23 cellular contexts compared by ENCODE assay signal in the genomic region with DNA sequence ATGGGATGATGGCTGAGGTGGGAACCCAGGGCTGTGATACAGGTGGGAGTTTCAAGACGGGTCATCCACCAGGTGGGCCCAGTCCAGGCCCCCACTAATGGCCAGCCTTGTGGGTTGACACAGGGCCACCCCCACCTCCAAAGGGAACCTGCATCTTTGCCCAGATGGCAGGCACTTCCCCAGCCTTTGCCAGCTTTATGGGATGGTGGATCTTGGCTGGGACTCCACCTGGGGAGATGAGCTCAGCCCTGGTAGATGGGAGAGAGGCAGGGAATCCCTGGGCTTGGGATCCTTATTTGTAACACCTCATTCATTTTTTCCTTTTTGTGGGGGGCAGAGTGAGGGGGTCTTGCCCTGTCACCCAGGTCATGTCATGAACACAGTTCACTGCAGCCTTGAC. TPM values are rescaled to one million over a fixed set of nuclear protein-coding genes. Genes with fewer than 3 reads are reported as not detected.
A peak's percentile ranks its signal among the peaks of the same experiment; 100 is the strongest.
DNase-seq lines count a peak whose midpoint lies in the region; ATAC-seq, FAIRE-seq and TF ChIP-seq lines count a peak whose summit lies in the region.
"Had no signal": no experiment of that assay in that cellular context is flagged by ENCODE, and none has a peak within 500 bp of the region (broad histone marks: within the 10 kb centered on the region; RNA-seq: fewer than 3 reads in every experiment).

No MANE protein-coding gene starts in this region.

- RAD21 ChIA-PET in GM12878 (lab: Charles Lee; ENCODE audit: unreplicated experiment), result interaction anchor here (1.4 to 13.7 kb wide), 7 partner anchors 8 to 41 kb away, joined by 3 to 196 read pairs (median 76); a partner anchor contains a TSS

- FAIRE-seq in GM12878 (lab: Jason Lieb, UNC), result no peak
- FAIRE-seq: small intestine had no signal

- H4K20me1 ChIP-seq in SU-DHL-6 (ENCODE audit: low read depth, low read length), result no peaks in the 10 kb centered on the region
- no peaks in the 10 kb centered on the region for H4K20me1 ChIP-seq in GM12878 (ENCODE audit: control insufficient read depth, insufficient read depth)

- intact Hi-C loops in left ventricle myocardium inferior (cut with micrococcal nuclease), result no loop called here
- intact Hi-C loops in heart left ventricle (cut with DNase I), result no loop called here
- intact Hi-C loops in GM12878 (cut with micrococcal nuclease; ENCODE audit: unreplicated experiment), result no loop called here
- intact Hi-C loops in tibial artery (cut with DNase I; ENCODE audit: low total_unique reads), result no loop called here
- intact Hi-C loops in left ventricle myocardium superior (cut with micrococcal nuclease), result no loop called here

- H3K4me2 ChIP-seq in SU-DHL-6 (ENCODE audit: low read depth, low read length, poor library complexity, severe bottlenecking) (no peak overlapping the region), GM12878 (ENCODE audit: control insufficient read depth, insufficient read depth) (no peak overlapping the region)

- H3K27ac ChIP-seq in left ventricle myocardium inferior (replicated peaks), result peak overlapping the region; percentile 23
- H3K27ac ChIP-seq in heart left ventricle, result no peak overlapping the region
- H3K27ac ChIP-seq in SU-DHL-6 (ENCODE audit: low read depth, low read length), result peak overlapping the region; percentile 19; the same call in 1 of the 2 replicates
- H3K27ac ChIP-seq in GM12878 (ENCODE audit: control insufficient read depth, insufficient read depth), result peak overlapping the region; percentile 6; the same call in 1 of the 2 replicates
- peak overlapping the region; percentile 31 to 39 for H3K27ac ChIP-seq in tibial artery
- H3K27ac ChIP-seq: C4-2B, thoracic aorta, vagina had no signal

- no peak for TF ChIP-seq RAD21 in GM12878 (IDR thresholded peaks at IDR 0.05; ENCODE audit: insufficient read depth, low read depth, low read length)

- peaks cover 85% of the 10 kb centered on the region for H3K4me1 ChIP-seq in left ventricle myocardium inferior
- peaks cover 0 to 71% (median 48%) of the 10 kb centered on the region in 12 donors for H3K4me1 ChIP-seq in heart left ventricle
- H3K4me1 ChIP-seq in GM12878 (ENCODE audit: control insufficient read depth, insufficient read depth, low read length), result peaks cover 84% of the 10 kb centered on the region
- H3K4me1 ChIP-seq in tibial artery, result peaks cover 8 to 100% (median 88%) of the 10 kb centered on the region in 4 donors

- H3K9me2 ChIP-seq in SU-DHL-6 (replicated peaks; ENCODE audit: insufficient read depth, low read length), result no peaks in the 10 kb centered on the region

- no peak for TF ChIP-seq CTCF in left ventricle myocardium inferior (IDR thresholded peaks at IDR 0.05; ENCODE audit: borderline replicate concordance)
- no peak for TF ChIP-seq CTCF in heart left ventricle (IDR thresholded peaks at IDR 0.05)
- no peak for TF ChIP-seq CTCF in SU-DHL-6 (IDR thresholded peaks at IDR 0.05; ENCODE audit: insufficient read depth, low read length, poor library complexity, severe bottlenecking)
- no peak for TF ChIP-seq CTCF in GM12878 (IDR thresholded peaks at IDR 0.05 in 2 of 3, conservative IDR thresholded peaks at IDR 0.05 in 1 of 3; ENCODE audit: control insufficient read depth in 2 of 3, extremely low read depth in 1 of 3, insufficient read depth in 1 of 3, low read depth in 3 of 3, low read length in 3 of 3)
- TF ChIP-seq CTCF in tibial artery (IDR thresholded peaks at IDR 0.05), result no peak

- CTCF ChIA-PET in GM12878 (lab: Yijun Ruan, JAX), result interaction anchor here (0.9 to 9.3 kb wide), 5 partner anchors 12 to 41 kb away, joined by 3 to 88 read pairs (median 38); no protein-coding TSS in a partner anchor

- no peaks in the 10 kb centered on the region for H3K79me2 ChIP-seq in SU-DHL-6 (ENCODE audit: insufficient read depth, low read length)
- peaks cover 3% of the 10 kb centered on the region for H3K79me2 ChIP-seq in GM12878 (ENCODE audit: control insufficient read depth, insufficient read depth, low read length)

- SMC1A ChIA-PET in GM12878 (lab: Charles Lee; ENCODE audit: uncharacterized antibody, unreplicated experiment), result interaction anchor here (1.3 to 11.3 kb wide), 8 partner anchors 12 to 39 kb away, joined by 4 to 160 read pairs (median 10); no protein-coding TSS in a partner anchor

- H3K27me3 ChIP-seq in left ventricle myocardium inferior (ENCODE audit: low read depth) (no peaks in the 10 kb centered on the region), heart left ventricle (no peaks in the 10 kb centered on the region), SU-DHL-6 (ENCODE audit: low read length) (no peaks in the 10 kb centered on the region), GM12878 (replicated peaks in 1 of 2; ENCODE audit: control insufficient read depth in 2 of 2, insufficient read depth in 2 of 2, low read length in 1 of 2) (no peaks in the 10 kb centered on the region), tibial artery (no peaks in the 10 kb centered on the region)
- H3K27me3 ChIP-seq: vagina had no signal

- WGBS in heart left ventricle, 4 donors, result 71 to 100% (median 99%) methylated on average over 1 of the region's 1 CpG
- 0% methylated on average over 1 of the region's 1 CpG for WGBS in GM12878 (ENCODE audit: insufficient coverage, insufficient replicate concordance, low lambda C conversion rate, missing lambda C conversion rate)

- peaks cover 9% of the 10 kb centered on the region; the same call in 1 of the 2 replicates for H3F3A ChIP-seq in SU-DHL-6 (ENCODE audit: insufficient read depth)

- TF ChIP-seq POLR2A in heart left ventricle (IDR thresholded peaks at IDR 0.05), result no peak
- no peak for TF ChIP-seq POLR2A in GM12878 (IDR thresholded peaks at IDR 0.05; ENCODE audit: low read depth, low read length)

- no peak for DNase-seq in left ventricle myocardium inferior
- no peak for DNase-seq in heart left ventricle
- DNase-seq in GM12878 (ENCODE audit: low read depth, low spot score), result no peak
- no peak for DNase-seq in tibial artery
- DNase-seq in left ventricle myocardium superior, result no peak
- no peak for DNase-seq in retina
- DNase-seq: DMS153; effector CD4-positive, alpha-beta T cell; foreskin fibroblast; GDM1; IMR-90; naive thymus-derived CD8-positive, alpha-beta T cell; NCI-H1092 treated with DMSO at 0.1 percent for 48 hours; NCI-H2029; NCI-H774; OCI-M1; small intestine had no signal

- no TSS peak for BruUV-seq in GM12878 (replicated peaks; lab: Mats Ljungman, UMichigan)

- no peak for ATAC-seq in heart left ventricle
- no peak for ATAC-seq in GM12878
- ATAC-seq in HG03135 (IDR thresholded peaks at IDR 0.05; ENCODE audit: unreplicated experiment), result no peak
- ATAC-seq in left ventricle myocardium superior, result no peak
- ATAC-seq: activated CD4-positive, CD25-positive, alpha-beta regulatory T cell treated with anti-CD3 and anti-CD28 coated beads, Interleukin-2, amount 50 U/mL, for 24 hours; naive thymus-derived CD8-positive, alpha-beta T cell had no signal

- POLR2A ChIA-PET in GM12878 (lab: Charles Lee), result interaction anchor here (0.8 to 21.2 kb wide), 5 partner anchors 8 to 31 kb away, joined by 3 to 434 read pairs (median 10); a partner anchor contains a TSS

- H2AFZ ChIP-seq in SU-DHL-6 (ENCODE audit: low read depth, low read length, severe bottlenecking) (no peak overlapping the region), GM12878 (ENCODE audit: control insufficient read depth, low read depth, low read length) (no peak overlapping the region)

- TF ChIP-seq EP300 in GM12878 (IDR thresholded peaks at IDR 0.05; ENCODE audit: borderline replicate concordance in 1 of 2, control insufficient read depth in 1 of 2, low read depth in 2 of 2, low read length in 2 of 2), result no peak

- in situ Hi-C loops in GM12878 (cut with MboI), result loop anchor here (25.0 kb wide), 1 partner anchor 1237 kb away; a partner anchor contains a TSS

- no peaks in the 10 kb centered on the region for H3K9me3 ChIP-seq in left ventricle myocardium inferior (replicated peaks)
- H3K9me3 ChIP-seq in heart left ventricle, result no peaks in the 10 kb centered on the region
- no peaks in the 10 kb centered on the region for H3K9me3 ChIP-seq in SU-DHL-6 (ENCODE audit: insufficient read depth, low read length)
- no peaks in the 10 kb centered on the region for H3K9me3 ChIP-seq in GM12878 (replicated peaks; ENCODE audit: control insufficient read depth, insufficient read depth, low read length)
- no peaks in the 10 kb centered on the region for H3K9me3 ChIP-seq in tibial artery
- H3K9me3 ChIP-seq: thoracic aorta, vagina had no signal

- H3K4me3 ChIP-seq in left ventricle myocardium inferior (no peak overlapping the region), heart left ventricle (no peak overlapping the region), SU-DHL-6 (ENCODE audit: insufficient read depth, low read length, poor library complexity, severe bottlenecking) (no peak overlapping the region), GM12878 (no peak overlapping the region), tibial artery (no peak overlapping the region)
- H3K4me3 ChIP-seq: thoracic aorta, vagina had no signal

- H3K9ac ChIP-seq in SU-DHL-6 (ENCODE audit: low read length) (no peak overlapping the region), GM12878 (ENCODE audit: control insufficient read depth, insufficient read depth, low read length) (no peak overlapping the region)

- H3K36me3 ChIP-seq in left ventricle myocardium inferior, result no peaks in the 10 kb centered on the region
- H3K36me3 ChIP-seq in heart left ventricle, result no peaks in the 10 kb centered on the region
- no peaks in the 10 kb centered on the region for H3K36me3 ChIP-seq in SU-DHL-6 (ENCODE audit: low read length)
- H3K36me3 ChIP-seq in GM12878 (ENCODE audit: control insufficient read depth in 2 of 2, insufficient read depth in 2 of 2, low read length in 1 of 2), result peaks cover 16 to 33% of the 10 kb centered on the region in 2 experiments; a peak in 3 of 4 replicates
- H3K36me3 ChIP-seq in tibial artery, result peaks cover 0 to 12% (median 0%) of the 10 kb centered on the region in 3 donors
- H3K36me3 ChIP-seq: thoracic aorta, vagina had no signal

RNA-seq across cellular contexts. Expression of a gene that starts 33.4 kb away (rescaled TPM):
- 49.6 TPM for total RNA-seq in left ventricle myocardium inferior
- total RNA-seq in heart left ventricle, result 10 to 100 TPM; 20.1 to 76.2 (median 37.3) TPM
- 10 to 100 TPM; 25.2 to 48.6 TPM for polyA plus RNA-seq in heart left ventricle
- total RNA-seq in GM12878 (2013; cell fraction: nucleolus; rRNA removed), result 202 and 214 TPM in 2 replicates
- 60.0 and 69.4 TPM in 2 replicates for total RNA-seq in GM12878 (2014; rRNA removed)
- 65.0 and 66.4 TPM in 2 replicates for total RNA-seq in GM12878 (2014; rRNA removed; fragmentation: Illumina TruSeq; extraction: Trizol)
- 166 and 178 TPM in 2 replicates for total RNA-seq in GM12878 (2021)
- polyA plus RNA-seq in GM12878 (2011; ENCODE audit: low read depth), result 57.7 TPM
- 94.5 and 176 TPM in 2 replicates for polyA plus RNA-seq in GM12878 (2011; rRNA removed)
- 223 and 282 TPM in 2 replicates for polyA plus RNA-seq in GM12878 (2011; cell fraction: cytosol; rRNA removed)
- 60.1 and 67.9 TPM in 2 replicates for polyA plus RNA-seq in GM12878 (2011; cell fraction: nucleus; rRNA removed)
- polyA plus RNA-seq in GM12878 (2012), result 108 and 130 TPM in 2 replicates
- polyA plus RNA-seq in GM12878 (2014; fragmentation: Illumina TruSeq; extraction: Trizol), result 17.8 and 51.8 TPM in 2 replicates
- polyA plus RNA-seq in GM12878 (2014; fragmentation: Nextera tagmentation; extraction: Ambion mirVana), result 1 to 10 TPM; 5.2 to 8.2 TPM
- 97.7 and 100 TPM in 2 replicates for polyA plus RNA-seq in GM12878 (2014; rRNA removed)
- polyA plus RNA-seq in GM12878 (2016; fragmentation: Nextera tagmentation; extraction: Ambion mirVana), result 100 to 1,000 TPM; 159 to 180 TPM
- 136 and 174 TPM in 2 replicates for polyA minus RNA-seq in GM12878 (2011; rRNA and poly(A)+ RNA removed)
- polyA minus RNA-seq in GM12878 (2011; cell fraction: cytosol; rRNA and poly(A)+ RNA removed), result 59.5 and 63.5 TPM in 2 replicates
- polyA minus RNA-seq in GM12878 (2011; cell fraction: nucleus; rRNA and poly(A)+ RNA removed), result 29.3 and 45.1 TPM in 2 replicates
- 58.0 TPM for total RNA-seq in left ventricle myocardium superior

Comparison
In these comparisons a context has a peak if more than half of its experiments do, and no peak if none do; other contexts are left out.
1. H3K27ac ChIP-seq: peak in left ventricle myocardium inferior (single experiment), SU-DHL-6 (single experiment), GM12878 (single experiment) and tibial artery (2 of 2); none in heart left ventricle (0 of 12).